8 cellular contexts compared by ENCODE assay signal in the genomic region with DNA sequence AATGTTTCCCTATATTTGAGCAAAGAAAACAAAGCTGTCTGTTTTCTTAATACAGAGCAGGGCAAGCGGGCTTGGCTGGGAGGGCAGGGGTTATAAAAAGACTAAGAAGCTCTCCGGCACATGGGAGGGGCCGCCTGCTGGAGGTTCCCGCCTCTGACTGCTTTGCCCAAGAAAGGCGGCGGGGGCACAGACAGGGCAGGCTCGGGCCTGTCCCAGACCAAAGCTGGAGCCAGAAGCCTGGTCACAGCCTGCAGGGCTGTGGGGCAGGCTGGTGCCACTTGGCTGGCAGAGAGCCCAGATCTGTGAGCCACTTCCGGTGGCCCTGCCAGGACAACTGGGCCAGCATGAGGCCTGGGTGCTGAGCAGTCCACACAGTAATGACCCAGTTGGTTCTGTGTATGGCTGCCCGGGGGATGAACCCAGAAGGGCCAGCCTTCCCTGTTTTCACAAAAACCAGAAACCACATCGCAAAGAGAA.
DNase-seq lines count a peak whose midpoint lies in the region; ATAC-seq, FAIRE-seq and TF ChIP-seq lines count a peak whose summit lies in the region.

No MANE protein-coding gene starts in this region.

- H2BK120ac ChIP-seq in H1 (replicated peaks; ENCODE audit: low read depth, low read length) (peak overlapping the region; percentile 97), mesenchymal stem cell (ENCODE audit: low read depth, low read length) (peak overlapping the region; percentile 91)

- POLR2A ChIA-PET in H1 (lab: Charles Lee; ENCODE audit: partially characterized antibody): interaction anchor here (0.8 to 2.3 kb wide), 10 partner anchors 29 to 243 kb away, joined by 3 to 6 read pairs (median 3); a partner anchor contains a TSS

- H3K79me1 ChIP-seq in H1 (ENCODE audit: low read depth, low read length) (no peaks in the 10 kb centered on the region; the same call in 1 of the 2 replicates), mesenchymal stem cell (replicated peaks; ENCODE audit: low read length, poor library complexity, severe bottlenecking) (no peaks in the 10 kb centered on the region)

- H3K27ac ChIP-seq in MM.1S (ENCODE audit: low read length): peak overlapping the region; percentile 26; the same call in 1 of the 2 replicates
- H3K27ac ChIP-seq in SJSA1: peak overlapping the region; percentile 84
- H3K27ac ChIP-seq in H1 (ENCODE audit: low read depth, low read length): peak overlapping the region; percentile 56; the same call in 1 of the 2 replicates
- peak overlapping the region; percentile 84 for H3K27ac ChIP-seq in mesenchymal stem cell (ENCODE audit: low read length, poor library complexity, severe bottlenecking)
- peak overlapping the region; percentile 79 for H3K27ac ChIP-seq in thymus (ENCODE audit: low read depth)

- H4K20me1 ChIP-seq in MM.1S (ENCODE audit: insufficient read depth, low read length) (no peaks in the 10 kb centered on the region), H1 (replicated peaks in 1 of 2; ENCODE audit: control insufficient read depth in 1 of 2, insufficient read depth in 2 of 2, low read length in 2 of 2) (no peaks in the 10 kb centered on the region)

- no peak for FAIRE-seq in H1 (lab: Jason Lieb, UNC)

- H3K18ac ChIP-seq in H1 (ENCODE audit: extremely low read depth, low read length) (peak overlapping the region; percentile 85; the same call in 1 of the 2 replicates), mesenchymal stem cell (ENCODE audit: low read depth in 1 of 2, low read length in 2 of 2) (peak overlapping the region; percentile 90 to 96)

- peak overlapping the region; percentile 47 for H3K56ac ChIP-seq in H1 (replicated peaks; ENCODE audit: insufficient read length, low read depth, low read length)

- no peaks in the 10 kb centered on the region for H3K27me3 ChIP-seq in MM.1S (replicated peaks; ENCODE audit: insufficient read depth, low read length)
- no peaks in the 10 kb centered on the region for H3K27me3 ChIP-seq in SJSA1 (replicated peaks)
- H3K27me3 ChIP-seq in H1 (replicated peaks in 1 of 4; ENCODE audit: control insufficient read depth in 3 of 4, extremely low read depth in 1 of 4, insufficient read depth in 3 of 4, low read length in 3 of 4): no peaks in the 10 kb centered on the region
- no peaks in the 10 kb centered on the region for H3K27me3 ChIP-seq in mesenchymal stem cell (ENCODE audit: control insufficient read depth in 1 of 2, insufficient read depth in 1 of 2, low read length in 2 of 2)
- no peaks in the 10 kb centered on the region for H3K27me3 ChIP-seq in thymus (ENCODE audit: control insufficient read depth, insufficient read depth)

- peaks cover 33% of the 10 kb centered on the region for H3K4me1 ChIP-seq in MM.1S (ENCODE audit: low read length)
- peaks cover 54% of the 10 kb centered on the region for H3K4me1 ChIP-seq in SJSA1 (replicated peaks)
- H3K4me1 ChIP-seq in H1 (replicated peaks in 1 of 4; ENCODE audit: control insufficient read depth in 3 of 4, insufficient read depth in 4 of 4, low read length in 3 of 4): peaks cover 8 to 46% (median 31%) of the 10 kb centered on the region in 4 experiments
- H3K4me1 ChIP-seq in mesenchymal stem cell (ENCODE audit: control insufficient read depth, insufficient read depth, low read depth, low read length): peaks cover 17% of the 10 kb centered on the region
- H3K4me1 ChIP-seq in thymus (ENCODE audit: control insufficient read depth, insufficient read depth, low read length): peaks cover 12% of the 10 kb centered on the region

- H2AFZ ChIP-seq in MM.1S (ENCODE audit: low read length) (no peak overlapping the region), H1 (ENCODE audit: low read length) (no peak overlapping the region), mesenchymal stem cell (ENCODE audit: low read depth, low read length) (no peak overlapping the region)

- peak; percentile 86 for DNase-seq in Daoy (ENCODE audit: low read depth)
- DNase-seq in MM.1S: peak; percentile 64
- DNase-seq in SJSA1 (ENCODE audit: low read depth in 1 of 2, low spot score in 2 of 2): peak; percentile 84 to 90
- DNase-seq in H1 (ENCODE audit: low read depth in 1 of 2, low spot score in 2 of 2): peak in 1 of 2 experiments; percentile 67
- peak; percentile 69 for DNase-seq in mesenchymal stem cell
- DNase-seq in effector CD8-positive, alpha-beta T cell (lab: John Stamatoyannopoulos, UW): no peak

- CTCF ChIA-PET in H1 (lab: Charles Lee; ENCODE audit: partially characterized antibody): interaction anchor here (1.1 to 1.8 kb wide), 4 partner anchors 40 to 218 kb away, joined by 3 to 8 read pairs (median 5); no protein-coding TSS in a partner anchor

- TF ChIP-seq CTCF in MM.1S (IDR thresholded peaks at IDR 0.05; ENCODE audit: low read length) (no peak), H1 (IDR thresholded peaks at IDR 0.05; ENCODE audit: control extremely low read depth in 1 of 3, insufficient read depth in 1 of 3, low read depth in 1 of 3, low read length in 3 of 3) (0 out of 4 replicates have a peak, but pooled peaks of 1 of the 3 experiments have one; percentile 4)

- H2AK5ac ChIP-seq in H1 (ENCODE audit: low read depth, low read length) (no peak overlapping the region; the same call in 1 of the 2 replicates), mesenchymal stem cell (ENCODE audit: low read length, severe bottlenecking) (no peak overlapping the region)

- ATAC-seq in HG03025 (IDR thresholded peaks at IDR 0.05; ENCODE audit: low FRiP score, unreplicated experiment): no peak

- H3K9me2 ChIP-seq in MM.1S (replicated peaks; ENCODE audit: insufficient read depth, low read length): no peaks in the 10 kb centered on the region

- no peaks in the 10 kb centered on the region for H3K9me3 ChIP-seq in MM.1S (replicated peaks; ENCODE audit: insufficient read depth, low read length)
- no peaks in the 10 kb centered on the region for H3K9me3 ChIP-seq in SJSA1 (replicated peaks)
- H3K9me3 ChIP-seq in H1 (ENCODE audit: insufficient read depth in 2 of 2, low read depth in 1 of 2, low read length in 1 of 2): no peaks in the 10 kb centered on the region
- no peaks in the 10 kb centered on the region for H3K9me3 ChIP-seq in mesenchymal stem cell (ENCODE audit: control insufficient read depth, low read length)
- H3K9me3 ChIP-seq in thymus (ENCODE audit: control insufficient read depth): no peaks in the 10 kb centered on the region

- peak overlapping the region; percentile 94 for H2BK20ac ChIP-seq in H1 (ENCODE audit: low read length)

- peak overlapping the region; percentile 94 for H4K5ac ChIP-seq in H1 (ENCODE audit: insufficient read length, low read depth, low read length)

- H2BK15ac ChIP-seq in H1 (ENCODE audit: low read length): peak overlapping the region; percentile 76; the same call in 1 of the 2 replicates
- H2BK15ac ChIP-seq in mesenchymal stem cell (ENCODE audit: low read depth, poor library complexity, severe bottlenecking): peak overlapping the region; percentile 68

- 0 out of 2 replicates have a peak overlapping the region, but pooled peaks have one; percentile 5 for H3K4me2 ChIP-seq in MM.1S (ENCODE audit: low read depth, low read length)
- no peak overlapping the region; a peak in 1 of 4 replicates for H3K4me2 ChIP-seq in H1 (ENCODE audit: insufficient read depth in 1 of 2, low read depth in 2 of 2, low read length in 2 of 2)
- no peak overlapping the region for H3K4me2 ChIP-seq in mesenchymal stem cell (ENCODE audit: low read length, poor library complexity, severe bottlenecking)

- H3F3A ChIP-seq in MM.1S (ENCODE audit: insufficient read depth, low read length): peaks cover 17% of the 10 kb centered on the region

- H3K14ac ChIP-seq in H1 (ENCODE audit: insufficient read length) (no peak overlapping the region), mesenchymal stem cell (ENCODE audit: low read length in 2 of 2) (no peak overlapping the region)

- H3K9ac ChIP-seq in MM.1S (ENCODE audit: low read length) (no peak overlapping the region), H1 (replicated peaks in 1 of 4; ENCODE audit: extremely low read depth in 1 of 4, low read depth in 3 of 4, low read length in 3 of 4) (no peak overlapping the region; a peak in 2 of 7 replicates), mesenchymal stem cell (ENCODE audit: low read length) (peak overlapping the region; percentile 51)

- H3K4me3 ChIP-seq in MM.1S (ENCODE audit: low read length): no peak overlapping the region
- H3K4me3 ChIP-seq in SJSA1: no peak overlapping the region
- no peak overlapping the region for H3K4me3 ChIP-seq in H1 (ENCODE audit: extremely low read depth in 1 of 4, insufficient read depth in 2 of 4, low read depth in 3 of 4, low read length in 4 of 4)
- no peak overlapping the region for H3K4me3 ChIP-seq in mesenchymal stem cell (ENCODE audit: insufficient read depth in 1 of 2, low read depth in 1 of 2, low read length in 2 of 2)
- H3K4me3 ChIP-seq in thymus (ENCODE audit: low read length): no peak overlapping the region

- H4K8ac ChIP-seq in H1 (ENCODE audit: extremely low read depth, insufficient read depth, low read length): peak overlapping the region; percentile 95
- H4K8ac ChIP-seq in mesenchymal stem cell (ENCODE audit: low read length): peak overlapping the region; percentile 30

- TF ChIP-seq EP300 in H1 (IDR thresholded peaks at IDR 0.05; ENCODE audit: borderline replicate concordance in 1 of 2, low read depth in 2 of 2, low read length in 2 of 2): no peak

- H3K36me3 ChIP-seq in MM.1S (replicated peaks; ENCODE audit: insufficient read depth, low read length) (no peaks in the 10 kb centered on the region), SJSA1 (no peaks in the 10 kb centered on the region), H1 (ENCODE audit: control insufficient read depth in 2 of 4, insufficient read depth in 4 of 4, low read length in 3 of 4) (no peaks in the 10 kb centered on the region), mesenchymal stem cell (ENCODE audit: control insufficient read depth in 1 of 2, insufficient read depth in 2 of 2, low read depth in 1 of 2, low read length in 2 of 2) (no peaks in the 10 kb centered on the region), thymus (ENCODE audit: control insufficient read depth, insufficient read depth) (no peaks in the 10 kb centered on the region)

- no peak overlapping the region for H3K23ac ChIP-seq in H1 (ENCODE audit: insufficient read length)
- no peak overlapping the region for H3K23ac ChIP-seq in mesenchymal stem cell (ENCODE audit: low read length in 2 of 2)

- H4K91ac ChIP-seq in H1 (replicated peaks; ENCODE audit: insufficient read length, low read length) (peak overlapping the region; percentile 100), mesenchymal stem cell (ENCODE audit: low read length) (peak overlapping the region; percentile 73)

- peak overlapping the region; percentile 99; the same call in 1 of the 2 replicates for H2BK12ac ChIP-seq in H1 (ENCODE audit: low read depth, low read length)
- peak overlapping the region; percentile 28 to 32 for H2BK12ac ChIP-seq in mesenchymal stem cell (ENCODE audit: low read length in 2 of 2)

- no peak for TF ChIP-seq POLR2A in H1 (IDR thresholded peaks at IDR 0.05; ENCODE audit: control extremely low read depth in 1 of 2, low read depth in 2 of 2, low read length in 2 of 2)

- H3K4ac ChIP-seq in H1 (replicated peaks; ENCODE audit: insufficient read length, low read depth, low read length) (peak overlapping the region; percentile 99), mesenchymal stem cell (ENCODE audit: low read depth in 1 of 2, low read length in 2 of 2) (peak overlapping the region; percentile 57 to 66)

- WGBS in H1 (ENCODE audit: extremely low coverage in 1 of 2, insufficient coverage in 1 of 2, insufficient read length in 1 of 2, insufficient replicate concordance in 2 of 2, low coverage in 1 of 2, low lambda C conversion rate in 2 of 2, missing lambda C conversion rate in 1 of 2), 2 experiments: 52% methylated on average over 10 of the region's 10 CpGs; no CpG with 5 or more reads in 1 of the 2 experiments
- WGBS in mesenchymal stem cell: 26% methylated on average over 8 of the region's 10 CpGs
- WGBS in thymus: 14% methylated on average over 10 of the region's 10 CpGs

- H3K23me2 ChIP-seq in H1 (ENCODE audit: low read depth, low read length): peaks cover 7% of the 10 kb centered on the region

- peak overlapping the region; percentile 94 for H2BK5ac ChIP-seq in H1 (ENCODE audit: low read depth, low read length)
- peak overlapping the region; percentile 33 for H2BK5ac ChIP-seq in mesenchymal stem cell (ENCODE audit: low read depth, low read length, poor library complexity, severe bottlenecking)

- no peaks in the 10 kb centered on the region for H3K79me2 ChIP-seq in MM.1S (ENCODE audit: low read length)
- peaks cover 0 to 3% of the 10 kb centered on the region in 2 experiments; a peak in 1 of 4 replicates for H3K79me2 ChIP-seq in H1 (ENCODE audit: control insufficient read depth in 1 of 2, insufficient read depth in 2 of 2, low read length in 2 of 2)

- TF ChIP-seq RAD21 in H1 (IDR thresholded peaks at IDR 0.05 in 1 of 2, conservative IDR thresholded peaks at IDR 0.05 in 1 of 2; ENCODE audit: low read depth in 2 of 2, low read length in 2 of 2): no peak; a peak in 1 of 4 replicates

Comparison
In these comparisons a context has a peak if more than half of its experiments do, and no peak if none do; other contexts are left out.
1. H3K27ac ChIP-seq: peak in every context shown above with its lines; median percentile 84 in SJSA1; 84 in mesenchymal stem cell; 79 in thymus; 56 in H1; 26 in MM.1S.